ENCODE assay signal across 8 cellular contexts in the genomic region with DNA sequence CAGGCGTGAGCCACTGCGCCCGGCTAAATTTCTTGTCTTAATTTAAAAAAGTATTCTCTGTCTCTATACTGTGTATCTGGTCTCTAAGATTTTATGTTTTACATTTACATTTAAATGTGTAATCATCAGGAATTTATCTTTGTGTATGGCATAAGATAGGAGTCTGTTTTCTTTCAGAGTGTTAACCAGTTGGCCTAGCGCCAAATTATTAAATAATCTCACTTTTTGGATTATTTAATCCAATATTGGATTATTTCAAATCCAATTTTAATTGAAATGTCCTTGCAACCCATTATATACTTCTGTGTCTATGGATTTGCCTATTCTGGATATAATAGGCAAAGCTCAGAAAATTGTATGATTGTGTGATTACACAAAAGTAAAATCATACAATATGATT.
"Had no signal": no experiment of that assay in that cellular context is flagged by ENCODE, and none has a peak within 500 bp of the region (broad histone marks: within the 10 kb centered on the region; RNA-seq: fewer than 3 reads in every experiment).

No MANE protein-coding gene starts in this region.

- H3K4me3 ChIP-seq: GM12878 had no signal

- ATAC-seq: GM12878 had no signal

- DNase-seq: GDM1, GF-D8 had no signal

- FAIRE-seq: G401.6, GM12878, GM12891, GM12892, GM18507, GM19239 had no signal
